In genomic region chr4:24595662-24596061, GRCh38 we compare ENCODE assay signal across 17 cellular contexts. TPM values are rescaled to one million over a fixed set of nuclear protein-coding genes. Genes with fewer than 3 reads are reported as not detected.
DNase-seq lines count a peak whose midpoint lies in the region; ATAC-seq and TF ChIP-seq lines count a peak whose summit lies in the region.
"Had no signal": no experiment of that assay in that cellular context is flagged by ENCODE, and none has a peak within 500 bp of the region (broad histone marks: within the 10 kb centered on the region; RNA-seq: fewer than 3 reads in every experiment).

No MANE protein-coding gene starts in this region.

- TF ChIP-seq CTCF in Calu3 (IDR thresholded peaks at IDR 0.05; ENCODE audit: unreplicated experiment): no peak
- TF ChIP-seq CTCF in LNCaP clone FGC (IDR thresholded peaks at IDR 0.05; ENCODE audit: control insufficient read depth, extremely low read depth, insufficient read depth): no peak
- no peak for TF ChIP-seq CTCF in SK-N-SH (IDR thresholded peaks at IDR 0.05)
- TF ChIP-seq CTCF in nephron (IDR thresholded peaks at IDR 0.05; ENCODE audit: unreplicated experiment in 3 of 3): no peak

- POLR2A ChIA-PET in SK-N-SH (lab: Yijun Ruan, JAX): no interaction called here

- no peaks in the 10 kb centered on the region for H3K9me3 ChIP-seq in SK-N-SH

- H3K4me1 Mint-ChIP-seq in Calu3 (ENCODE audit: low read depth, unreplicated experiment): peaks cover 34% of the 10 kb centered on the region
- peaks cover 7% of the 10 kb centered on the region for H3K4me1 Mint-ChIP-seq in nephron
- H3K4me1 Mint-ChIP-seq in activated naive CD4-positive, alpha-beta T cell treated with anti-CD3 and anti-CD28 coated beads, Interleukin-2, amount 10 ng/mL, durations not matched to agents 7 days and 5 days: no peaks in the 10 kb centered on the region
- H3K4me1 Mint-ChIP-seq: CD4-positive, CD25-positive, alpha-beta regulatory T cell had no signal

- H3K36me3 Mint-ChIP-seq in Calu3 (ENCODE audit: insufficient read depth, unreplicated experiment) (peaks cover 21% of the 10 kb centered on the region), nephron (ENCODE audit: low read depth) (no peaks in the 10 kb centered on the region)
- no peaks in the 10 kb centered on the region for H3K36me3 Mint-ChIP-seq in activated naive CD4-positive, alpha-beta T cell treated with anti-CD3 and anti-CD28 coated beads, Interleukin-2, amount 10 ng/mL, durations not matched to agents 7 days and 5 days

- H3K9me3 Mint-ChIP-seq in Calu3 (ENCODE audit: low read depth, unreplicated experiment) (peaks cover 2% of the 10 kb centered on the region), nephron (peaks cover 6% of the 10 kb centered on the region)
- peaks cover 11% of the 10 kb centered on the region for H3K9me3 Mint-ChIP-seq in activated naive CD4-positive, alpha-beta T cell treated with anti-CD3 and anti-CD28 coated beads, Interleukin-2, amount 10 ng/mL, durations not matched to agents 7 days and 5 days

- H3K27me3 Mint-ChIP-seq in Calu3 (ENCODE audit: unreplicated experiment) (no peaks in the 10 kb centered on the region), nephron (ENCODE audit: low read depth) (no peaks in the 10 kb centered on the region)
- peaks cover 16% of the 10 kb centered on the region for H3K27me3 Mint-ChIP-seq in activated naive CD4-positive, alpha-beta T cell treated with anti-CD3 and anti-CD28 coated beads, Interleukin-2, amount 10 ng/mL, durations not matched to agents 7 days and 5 days

- BruUV-seq in Calu3 (replicated peaks; lab: Mats Ljungman, UMichigan): no TSS peak

- no peak for DNase-seq in Calu3
- peak; percentile 34 for DNase-seq in LNCaP clone FGC (ENCODE audit: low read depth)
- no peak for DNase-seq in SK-N-SH
- DNase-seq in DMS 273 treated with DMSO at 0.1 percent for 48 hours (lab: John Stamatoyannopoulos, UW): no peak
- no peak for DNase-seq in activated naive CD4-positive, alpha-beta T cell treated with anti-CD3 and anti-CD28 coated beads, Interleukin-2, amount 10 ng/mL, durations not matched to agents 7 days and 5 days
- DNase-seq: CD4-positive, CD25-positive, alpha-beta regulatory T cell; Kasumi-1; NCI-H1417 treated with DMSO at 0.1 percent for 48 hours; NCI-H1930; NCI-H2171; NCI-H446; SHP77 treated with DMSO at 0.1 percent for 48 hours had no signal

- no peak overlapping the region for H3K27ac ChIP-seq in SK-N-SH (ENCODE audit: low read depth in 2 of 2, low read length in 1 of 2)

- H3F3A ChIP-seq in SK-N-SH (replicated peaks; ENCODE audit: insufficient read depth): peaks cover 9% of the 10 kb centered on the region

- H3K4me3 Mint-ChIP-seq in Calu3 (ENCODE audit: low read depth, unreplicated experiment) (peak overlapping the region; percentile 18), nephron (no peak overlapping the region)
- H3K4me3 Mint-ChIP-seq in activated naive CD4-positive, alpha-beta T cell treated with anti-CD3 and anti-CD28 coated beads, Interleukin-2, amount 10 ng/mL, durations not matched to agents 7 days and 5 days: no peak overlapping the region
- H3K4me3 Mint-ChIP-seq: CD4-positive, CD25-positive, alpha-beta regulatory T cell; IgD-negative memory B cell; T-helper 1 cell treated with Interleukin-12 subunit alpha and Interleukin-12 subunit beta and Interleukin-4 antibody, amounts not matched to agents 30 μg/mL and 1 μg/mL, for 36 hours had no signal

- H3K36me3 ChIP-seq in SK-N-SH (replicated peaks in 1 of 2; ENCODE audit: control insufficient read depth in 1 of 2, insufficient read depth in 2 of 2, low read length in 1 of 2): no peaks in the 10 kb centered on the region

- H2AFZ ChIP-seq in SK-N-SH (ENCODE audit: low read depth): peak overlapping the region; percentile 44; the same call in 1 of the 2 replicates

- no peaks in the 10 kb centered on the region for H3K79me2 ChIP-seq in SK-N-SH (ENCODE audit: insufficient read depth)

- H3K9ac ChIP-seq in SK-N-SH: no peak overlapping the region

- TF ChIP-seq EP300 in SK-N-SH (IDR thresholded peaks at IDR 0.05; ENCODE audit: borderline replicate concordance in 1 of 2, low read depth in 1 of 2, low read length in 1 of 2): no peak

- CTCF ChIA-PET in Calu3 (lab: Charles Lee): interaction anchor here (0.6 to 1.0 kb wide), 2 partner anchors 11 to 67 kb away, joined by 3 to 4 read pairs; partner anchors contain the start of gene DHX15
- CTCF ChIA-PET in SK-N-SH (lab: Yijun Ruan, JAX): no interaction called here
- CTCF ChIA-PET in activated naive CD4-positive, alpha-beta T cell treated with anti-CD3 and anti-CD28 coated beads, Interleukin-2, amount 10 ng/mL, durations not matched to agents 7 days and 5 days (lab: Charles Lee): no interaction called here

- ATAC-seq in HG03354 (IDR thresholded peaks at IDR 0.05; ENCODE audit: poor library complexity, severe bottlenecking, unreplicated experiment) (no peak), HG03139 (IDR thresholded peaks at IDR 0.05; ENCODE audit: unreplicated experiment) (no peak)

- H3K9me2 ChIP-seq in SK-N-SH: no peaks in the 10 kb centered on the region

- H3K27ac Mint-ChIP-seq in Calu3 (ENCODE audit: unreplicated experiment) (peak overlapping the region; percentile 100), nephron (peak overlapping the region in 2 of 3 experiments; percentile 71 to 86)
- H3K27ac Mint-ChIP-seq in activated naive CD4-positive, alpha-beta T cell treated with anti-CD3 and anti-CD28 coated beads, Interleukin-2, amount 10 ng/mL, durations not matched to agents 7 days and 5 days: no peak overlapping the region
- H3K27ac Mint-ChIP-seq: IgD-negative memory B cell; T-helper 1 cell treated with Interleukin-12 subunit alpha and Interleukin-12 subunit beta and Interleukin-4 antibody, amounts not matched to agents 30 μg/mL and 1 μg/mL, for 36 hours had no signal

- intact Hi-C loops in Calu3 (cut with micrococcal nuclease; ENCODE audit: unreplicated experiment): loop anchor here (5.0 kb wide), 1 partner anchor 197 kb away; no protein-coding TSS in a partner anchor

- no peak for TF ChIP-seq RAD21 in SK-N-SH (IDR thresholded peaks at IDR 0.05; ENCODE audit: low read length)

- 0% methylated on average over 2 of the region's 2 CpGs for WGBS in SK-N-SH (ENCODE audit: low lambda C conversion rate)

- no peaks in the 10 kb centered on the region for H3K27me3 ChIP-seq in SK-N-SH (ENCODE audit: insufficient read depth)

- no peaks in the 10 kb centered on the region for H4K20me1 ChIP-seq in SK-N-SH (ENCODE audit: insufficient read depth)

- H3K4me1 ChIP-seq in SK-N-SH (ENCODE audit: control insufficient read depth in 1 of 2, insufficient read depth in 2 of 2, low read depth in 1 of 2, low read length in 1 of 2): 0 out of 4 replicates have a peak, but pooled peaks cover 0 to 7% of the 10 kb centered on the region in 2 experiments

- H3K4me3 ChIP-seq in LNCaP clone FGC (ENCODE audit: low read depth, low read length): no peak overlapping the region
- no peak overlapping the region for H3K4me3 ChIP-seq in SK-N-SH (ENCODE audit: low read depth in 2 of 2, low read length in 1 of 2)

- H3K4me2 ChIP-seq in SK-N-SH: no peak overlapping the region

TF ChIP-seq in SK-N-SH, 30 proteins besides CTCF, POLR2A, EP300 and RAD21:
- TF ChIP-seq POLR2AphosphoS5 (IDR thresholded peaks at IDR 0.05; ENCODE audit: low read depth, low read length) (no peak), JUND (IDR thresholded peaks at IDR 0.05) (0 out of 2 replicates have a peak, but pooled peaks have one; percentile 13), MAX (IDR thresholded peaks at IDR 0.05; ENCODE audit: low read depth) (no peak), FOSL2 (IDR thresholded peaks at IDR 0.05; ENCODE audit: borderline replicate concordance, low read depth) (peak; percentile 37; the same call in 1 of the 2 replicates), ZBTB33 (IDR thresholded peaks at IDR 0.05; ENCODE audit: borderline replicate concordance, low read depth) (no peak), GATA2 (CRISPR knock-in tag; IDR thresholded peaks at IDR 0.05) (no peak), CHD2 (IDR thresholded peaks at IDR 0.05; ENCODE audit: low read length, partially characterized antibody) (no peak), NFIC (IDR thresholded peaks at IDR 0.05; ENCODE audit: borderline replicate concordance) (no peak), PBX3 (IDR thresholded peaks at IDR 0.05) (peak; percentile 31; the same call in 1 of the 2 replicates)

RNA-seq across cellular contexts. Expression of gene DHX15, which starts 11.3 kb away (rescaled TPM):
- total RNA-seq in Calu3 (2022): 161 and 169 TPM in 2 replicates
- 63.3 and 81.9 TPM in 2 replicates for polyA plus RNA-seq in SK-N-SH (2012; rRNA removed)
- 71.2 and 74.6 TPM in 2 replicates for polyA plus RNA-seq in SK-N-SH (2012; cell fraction: cytosol; rRNA removed)
- polyA plus RNA-seq in SK-N-SH (2012; cell fraction: nucleus; rRNA removed): 75.7 and 172 TPM in 2 replicates
